ENCODE assay signal across 17 cellular contexts in genomic region chr11:116644948-116645305, GRCh38.
"Had no signal": no experiment of that assay in that cellular context is flagged by ENCODE, and none has a peak within 500 bp of the region (broad histone marks: within the 10 kb centered on the region; RNA-seq: fewer than 3 reads in every experiment).

No MANE protein-coding gene starts in this region.

- H3K9me3 Mint-ChIP-seq: activated B cell treated with CpG ODN at 0.5 μM for 24 hours; activated CD4-positive, alpha-beta T cell treated with anti-CD3 and anti-CD28 coated beads, Interleukin-2, amount 10 ng/mL, durations not matched to agents 24 days and 14 days; activated naive CD4-positive, alpha-beta T cell treated with anti-CD3 and anti-CD28 coated beads, Interleukin-2, amount 50 U/mL, for 72 hours; activated T-cell treated with anti-CD3 and anti-CD28 coated beads, Interleukin-2, amount 50 U/mL, for 4 hours; effector memory CD8-positive, alpha-beta T cell had no signal

- H3K27ac Mint-ChIP-seq: activated B cell treated with CpG ODN at 0.5 μM for 24 hours; activated CD4-positive, alpha-beta T cell treated with anti-CD3 and anti-CD28 coated beads, Interleukin-2, amount 10 ng/mL, durations not matched to agents 24 days and 14 days; activated naive CD4-positive, alpha-beta T cell treated with anti-CD3 and anti-CD28 coated beads, Interleukin-2, amount 50 U/mL, for 72 hours; effector memory CD8-positive, alpha-beta T cell; immature natural killer cell; naive thymus-derived CD8-positive, alpha-beta T cell; progenitor cell of endocrine pancreas had no signal

- H3K27ac ChIP-seq: body of pancreas, thyroid gland had no signal

- H3K4me3 ChIP-seq: body of pancreas, mucosa of descending colon, smooth muscle cell, thyroid gland had no signal

- H3K4me1 ChIP-seq: body of pancreas, thyroid gland had no signal

- H3K36me3 ChIP-seq: thyroid gland had no signal

- H3K9me3 ChIP-seq: mucosa of descending colon, thyroid gland had no signal

- H3K4me1 Mint-ChIP-seq: activated B cell treated with CpG ODN at 0.5 μM for 24 hours; activated CD4-positive, alpha-beta T cell treated with anti-CD3 and anti-CD28 coated beads, Interleukin-2, amount 10 ng/mL, durations not matched to agents 24 days and 14 days; immature natural killer cell; naive thymus-derived CD8-positive, alpha-beta T cell had no signal

- ATAC-seq: activated naive CD4-positive, alpha-beta T cell treated with anti-CD3 and anti-CD28 coated beads, Interleukin-2, amount 50 U/mL, for 72 hours; activated T-cell treated with anti-CD3 and anti-CD28 coated beads, Interleukin-2, amount 50 U/mL, for 4 hours; body of pancreas; effector memory CD8-positive, alpha-beta T cell; left cardiac atrium; mucosa of descending colon; naive thymus-derived CD8-positive, alpha-beta T cell; right cardiac atrium had no signal

- H3K27me3 Mint-ChIP-seq: activated CD4-positive, alpha-beta T cell treated with anti-CD3 and anti-CD28 coated beads, Interleukin-2, amount 10 ng/mL, durations not matched to agents 24 days and 14 days had no signal

- H3K4me2 ChIP-seq: smooth muscle cell had no signal

- DNase-seq: activated B cell treated with CpG ODN at 0.5 μM for 24 hours; activated CD4-positive, alpha-beta T cell treated with anti-CD3 and anti-CD28 coated beads, Interleukin-2, amount 10 ng/mL, durations not matched to agents 24 days and 14 days; activated effector memory CD4-positive, alpha-beta T cell treated with anti-CD3 and anti-CD28 coated beads, Interleukin-2, amount 50 U/mL, for 16 hours; activated T-cell treated with anti-CD3 and anti-CD28 coated beads, Interleukin-2, amount 50 U/mL, for 4 hours; amniotic stem cell; body of pancreas; central memory CD4-positive, alpha-beta T cell; effector memory CD8-positive, alpha-beta T cell; immature natural killer cell; left cardiac atrium; mucosa of descending colon; right cardiac atrium had no signal

- H3K4me3 Mint-ChIP-seq: activated B cell treated with CpG ODN at 0.5 μM for 24 hours; activated CD4-positive, alpha-beta T cell treated with anti-CD3 and anti-CD28 coated beads, Interleukin-2, amount 10 ng/mL, durations not matched to agents 24 days and 14 days; activated T-cell treated with anti-CD3 and anti-CD28 coated beads, Interleukin-2, amount 50 U/mL, for 4 hours; effector memory CD8-positive, alpha-beta T cell; immature natural killer cell; naive thymus-derived CD8-positive, alpha-beta T cell had no signal

- H3K36me3 Mint-ChIP-seq: activated naive CD4-positive, alpha-beta T cell treated with anti-CD3 and anti-CD28 coated beads, Interleukin-2, amount 50 U/mL, for 72 hours; immature natural killer cell; naive thymus-derived CD8-positive, alpha-beta T cell had no signal

- H3K27me3 ChIP-seq: body of pancreas, thyroid gland had no signal
